8 cellular contexts compared by ENCODE assay signal in genomic region chr7:113774182-113774807, GRCh38.
DNase-seq lines count a peak whose midpoint lies in the region; ATAC-seq and TF ChIP-seq lines count a peak whose summit lies in the region.

No MANE protein-coding gene starts in this region.

- TF ChIP-seq POLR2A in gastroesophageal sphincter (IDR thresholded peaks at IDR 0.05) = no peak

- WGBS in gastroesophageal sphincter (ENCODE audit: low coverage in 1 of 2), 2 donors = 29 to 30% methylated on average over 3 of the region's 3 CpGs
- 34% methylated on average over 3 of the region's 3 CpGs for WGBS in smooth muscle cell (ENCODE audit: low lambda C conversion rate)

- H3K27me3 Mint-ChIP-seq in stimulated activated naive CD8-positive, alpha-beta T cell treated with anti-CD3 and anti-CD28 coated beads, Interleukin-15, amount 100 ng/mL, for 72 hours = no peaks in the 10 kb centered on the region

- no peak for TF ChIP-seq EP300 in gastroesophageal sphincter (IDR thresholded peaks at IDR 0.05)

- no peaks in the 10 kb centered on the region for H3K4me1 Mint-ChIP-seq in stimulated activated naive CD8-positive, alpha-beta T cell treated with anti-CD3 and anti-CD28 coated beads, Interleukin-15, amount 100 ng/mL, for 72 hours

- H3K4me3 Mint-ChIP-seq in stimulated activated naive CD8-positive, alpha-beta T cell treated with anti-CD3 and anti-CD28 coated beads, Interleukin-15, amount 100 ng/mL, for 72 hours = no peak overlapping the region

- peaks cover 0 to 17% (median 0%) of the 10 kb centered on the region in 3 donors for H3K4me1 ChIP-seq in gastroesophageal sphincter
- no peaks in the 10 kb centered on the region for H3K4me1 ChIP-seq in smooth muscle cell (ENCODE audit: low read depth)

- H3F3A ChIP-seq in smooth muscle cell (ENCODE audit: low read depth) = no peaks in the 10 kb centered on the region

- no peaks in the 10 kb centered on the region for H3K27me3 ChIP-seq in gastroesophageal sphincter
- H3K27me3 ChIP-seq in smooth muscle cell (ENCODE audit: low read depth) = no peaks in the 10 kb centered on the region

- H3K27ac Mint-ChIP-seq in stimulated activated naive CD8-positive, alpha-beta T cell treated with anti-CD3 and anti-CD28 coated beads, Interleukin-15, amount 100 ng/mL, for 72 hours = no peak overlapping the region

- no peak overlapping the region for H2AFZ ChIP-seq in smooth muscle cell (ENCODE audit: low read depth)

- H3K79me2 ChIP-seq in smooth muscle cell (ENCODE audit: low read depth) = no peaks in the 10 kb centered on the region

- TF ChIP-seq CTCF in gastroesophageal sphincter (IDR thresholded peaks at IDR 0.05) = peak; percentile 53 to 63 (median 62)
- peak; percentile 71 for TF ChIP-seq CTCF in smooth muscle cell (IDR thresholded peaks at IDR 0.05; ENCODE audit: borderline replicate concordance, insufficient read depth, poor library complexity, severe bottlenecking)

- H3K27ac ChIP-seq in gastroesophageal sphincter (no peak overlapping the region), smooth muscle cell (ENCODE audit: low read depth) (no peak overlapping the region)

- H3K36me3 ChIP-seq in gastroesophageal sphincter = no peaks in the 10 kb centered on the region
- no peaks in the 10 kb centered on the region for H3K36me3 ChIP-seq in smooth muscle cell (ENCODE audit: low read depth)

- H3K9ac ChIP-seq in smooth muscle cell (ENCODE audit: low read depth) = no peak overlapping the region

- H4K20me1 ChIP-seq in smooth muscle cell (ENCODE audit: low read depth) = no peaks in the 10 kb centered on the region

- H3K9me3 ChIP-seq in gastroesophageal sphincter = no peaks in the 10 kb centered on the region
- no peaks in the 10 kb centered on the region for H3K9me3 ChIP-seq in smooth muscle cell (replicated peaks; ENCODE audit: low read depth)

- ATAC-seq in HG02571 (IDR thresholded peaks at IDR 0.05; ENCODE audit: unreplicated experiment) (peak; percentile 93), gastroesophageal sphincter (no peak)
- no peak for ATAC-seq in stimulated activated naive CD8-positive, alpha-beta T cell treated with anti-CD3 and anti-CD28 coated beads, Interleukin-15, amount 100 ng/mL, for 72 hours

- no peaks in the 10 kb centered on the region for H3K9me3 Mint-ChIP-seq in stimulated activated naive CD8-positive, alpha-beta T cell treated with anti-CD3 and anti-CD28 coated beads, Interleukin-15, amount 100 ng/mL, for 72 hours

- H3K4me3 ChIP-seq in gastroesophageal sphincter (no peak overlapping the region), smooth muscle cell (no peak overlapping the region)

- no peak overlapping the region for H3K4me2 ChIP-seq in smooth muscle cell

- peak; percentile 10 for DNase-seq in NK-92 treated with Interleukin-12 subunit alpha and Interleukin-12 subunit beta, amount 100 ng/mL, for 24 hours (lab: John Stamatoyannopoulos, UW)
- no peak for DNase-seq in NK-92 (lab: John Stamatoyannopoulos, UW; ENCODE audit: unreplicated experiment)
- peak; percentile 69 for DNase-seq in NAMALWA (ENCODE audit: low spot score)
- DNase-seq in SKM-1 (lab: John Stamatoyannopoulos, UW; ENCODE audit: unreplicated experiment) = peak; percentile 65
- DNase-seq in smooth muscle cell (lab: John Stamatoyannopoulos, UW; ENCODE audit: unreplicated experiment) = no peak
- DNase-seq in stimulated activated naive CD8-positive, alpha-beta T cell treated with anti-CD3 and anti-CD28 coated beads, Interleukin-15, amount 100 ng/mL, for 72 hours = no peak

Comparison
In these comparisons a context has a peak if more than half of its experiments do, and no peak if none do; other contexts are left out.
1. DNase-seq: peak in NK-92 treated with Interleukin-12 subunit alpha and Interleukin-12 subunit beta, amount 100 ng/mL, for 24 hours (single experiment), NAMALWA (single experiment) and SKM-1 (single experiment); none in NK-92 (single experiment), smooth muscle cell (single experiment) and stimulated activated naive CD8-positive, alpha-beta T cell treated with anti-CD3 and anti-CD28 coated beads, Interleukin-15, amount 100 ng/mL, for 72 hours (0 of 2).